ENCODE assay signal across 11 cellular contexts in genomic region chr2:96245609-96246390, GRCh38. TPM values are rescaled to one million over a fixed set of nuclear protein-coding genes. Genes with fewer than 3 reads are reported as not detected.
DNase-seq lines count a peak whose midpoint lies in the region; ATAC-seq and TF ChIP-seq lines count a peak whose summit lies in the region.
"Had no signal": no experiment of that assay in that cellular context is flagged by ENCODE, and none has a peak within 500 bp of the region (broad histone marks: within the 10 kb centered on the region; RNA-seq: fewer than 3 reads in every experiment).

No MANE protein-coding gene starts in this region.

- no peak overlapping the region for H2BK5ac ChIP-seq in mesendoderm (ENCODE audit: low read length)

- H3K23ac ChIP-seq in mesendoderm (ENCODE audit: low read length) = no peak overlapping the region

- no peak overlapping the region for H2BK15ac ChIP-seq in mesendoderm (replicated peaks; ENCODE audit: low read depth)

- H3K9me3 Mint-ChIP-seq in CD4-positive, CD25-positive, alpha-beta regulatory T cell = peaks cover 0 to 1% (median 0%) of the 10 kb centered on the region in 7 donors
- H3K9me3 Mint-ChIP-seq in activated naive CD4-positive, alpha-beta T cell treated with anti-CD3 and anti-CD28 coated beads, Interleukin-2, amount 50 U/mL, for 72 hours = peaks cover 0 to 7% of the 10 kb centered on the region in 2 donors

- H3K18ac ChIP-seq in mesendoderm (ENCODE audit: low read length) = no peak overlapping the region

- peak overlapping the region in 2 of 4 donors; percentile 1 to 26 for H3K4me3 Mint-ChIP-seq in CD4-positive, CD25-positive, alpha-beta regulatory T cell

- H3K27ac ChIP-seq in CD4-positive, CD25-positive, alpha-beta regulatory T cell (ENCODE audit: insufficient read depth, low read length, poor library complexity, severe bottlenecking) = no peak overlapping the region
- peak overlapping the region; percentile 37 for H3K27ac ChIP-seq in lower lobe of right lung
- H3K27ac ChIP-seq in dorsolateral prefrontal cortex = peak overlapping the region in 3 of 59 donors; percentile 5 to 27 (median 5)
- H3K27ac ChIP-seq in mesendoderm (ENCODE audit: low read depth, low read length) = no peak overlapping the region

- H3K4me2 ChIP-seq in mesendoderm (ENCODE audit: low read length) = no peak overlapping the region

- TF ChIP-seq CTCF in lower lobe of right lung (IDR thresholded peaks at IDR 0.05) (no peak), dorsolateral prefrontal cortex (IDR thresholded peaks at IDR 0.05 in 54 of 56, conservative IDR thresholded peaks at IDR 0.05 in 2 of 56; ENCODE audit: low read depth in 1 of 56, partially characterized antibody in 56 of 56) (no peak)

- peaks cover 24 to 57% (median 40%) of the 10 kb centered on the region in 4 donors for H3K4me1 Mint-ChIP-seq in CD4-positive, CD25-positive, alpha-beta regulatory T cell

- H3K4me1 ChIP-seq in CD4-positive, CD25-positive, alpha-beta regulatory T cell (ENCODE audit: control insufficient read depth, insufficient read depth, low read length, poor library complexity, severe bottlenecking) = peaks cover 29% of the 10 kb centered on the region
- H3K4me1 ChIP-seq in lower lobe of right lung (peaks cover 33% of the 10 kb centered on the region), mesendoderm (ENCODE audit: control insufficient read depth, low read depth, low read length) (no peaks in the 10 kb centered on the region)

- no peaks in the 10 kb centered on the region for H3K27me3 ChIP-seq in CD4-positive, CD25-positive, alpha-beta regulatory T cell (ENCODE audit: control insufficient read depth, insufficient read depth, low read length)
- H3K27me3 ChIP-seq in MG63 (no peaks in the 10 kb centered on the region), lower lobe of right lung (ENCODE audit: low read depth) (no peaks in the 10 kb centered on the region), dorsolateral prefrontal cortex (no peaks in the 10 kb centered on the region), mesendoderm (ENCODE audit: insufficient read depth, low read length, poor library complexity) (no peaks in the 10 kb centered on the region)

- no peak overlapping the region for H3K4ac ChIP-seq in mesendoderm (ENCODE audit: low read depth, low read length)

- H3K79me2 ChIP-seq in mesendoderm (ENCODE audit: control insufficient read depth, insufficient read depth, low read length) = no peaks in the 10 kb centered on the region

- H3K9me3 ChIP-seq in CD4-positive, CD25-positive, alpha-beta regulatory T cell (ENCODE audit: control insufficient read depth in 2 of 2, low read length in 2 of 2) = no peaks in the 10 kb centered on the region
- H3K9me3 ChIP-seq in MG63 = peaks cover 2% of the 10 kb centered on the region; the same call in 1 of the 2 replicates
- H3K9me3 ChIP-seq in lower lobe of right lung = no peaks in the 10 kb centered on the region

- H3K36me3 ChIP-seq in CD4-positive, CD25-positive, alpha-beta regulatory T cell (ENCODE audit: control insufficient read depth, insufficient read depth, low read length) = no peaks in the 10 kb centered on the region
- H3K36me3 ChIP-seq in MG63 = peaks cover 3% of the 10 kb centered on the region; the same call in 1 of the 2 replicates
- H3K36me3 ChIP-seq in lower lobe of right lung = peaks cover 5% of the 10 kb centered on the region
- H3K36me3 ChIP-seq in mesendoderm (ENCODE audit: control insufficient read depth, insufficient read depth, low read length) = no peaks in the 10 kb centered on the region

- no peak for ATAC-seq in CD4-positive, CD25-positive, alpha-beta regulatory T cell (ENCODE audit: low read depth in 2 of 2)
- ATAC-seq in activated naive CD4-positive, alpha-beta T cell treated with anti-CD3 and anti-CD28 coated beads, Interleukin-2, amount 50 U/mL, for 72 hours = no peak
- peak; percentile 52 to 54 for ATAC-seq in lower lobe of right lung
- no peak for ATAC-seq in GM19463 (IDR thresholded peaks at IDR 0.05; ENCODE audit: unreplicated experiment)
- ATAC-seq in GM21367 (IDR thresholded peaks at IDR 0.05; ENCODE audit: unreplicated experiment) = no peak

- H4K8ac ChIP-seq in mesendoderm (ENCODE audit: low read depth, low read length) = no peak overlapping the region

- intact Hi-C loops in lower lobe of right lung (cut with DNase I) = no loop called here
- intact Hi-C loops in dorsolateral prefrontal cortex (cut with DNase I) = no loop called here

- H4K5ac ChIP-seq in mesendoderm (ENCODE audit: low read length) = no peak overlapping the region

- DNase-seq in CD4-positive, CD25-positive, alpha-beta regulatory T cell = peak in 1 of 3 donors; percentile 44
- DNase-seq in MG63 (peak; percentile 49), lower lobe of right lung (peak; percentile 59), dorsolateral prefrontal cortex (no peak), mesendoderm (no peak)
- DNase-seq in activated naive CD4-positive, alpha-beta T cell treated with anti-CD3 and anti-CD28 coated beads, Interleukin-2, amount 50 U/mL, for 72 hours (ENCODE audit: low spot score in 2 of 2) = no peak
- DNase-seq: activated CD4-positive, alpha-beta T cell treated with anti-CD3 and anti-CD28 coated beads, Interleukin-2, amount 50 U/mL, for 48 hours; left cardiac atrium; NCI-H446 treated with DMSO at 0.1 percent for 48 hours had no signal

- H3K79me1 ChIP-seq in mesendoderm (ENCODE audit: low read length) = no peaks in the 10 kb centered on the region

- H3K27ac Mint-ChIP-seq in CD4-positive, CD25-positive, alpha-beta regulatory T cell = peak overlapping the region; percentile 71 to 92 (median 86)
- H3K27ac Mint-ChIP-seq in activated naive CD4-positive, alpha-beta T cell treated with anti-CD3 and anti-CD28 coated beads, Interleukin-2, amount 50 U/mL, for 72 hours = peak overlapping the region; percentile 69 to 95

- WGBS in mesendoderm (ENCODE audit: extremely low coverage, insufficient coverage, low lambda C conversion rate) = no CpG with 5 or more reads among the region's 8 CpGs

- H3K9ac ChIP-seq in mesendoderm (ENCODE audit: low read length) = no peak overlapping the region

- no peaks in the 10 kb centered on the region for H3K27me3 Mint-ChIP-seq in CD4-positive, CD25-positive, alpha-beta regulatory T cell

- H3K56ac ChIP-seq in mesendoderm (ENCODE audit: low read length) = no peak overlapping the region

- no peak overlapping the region for H2AK5ac ChIP-seq in mesendoderm (ENCODE audit: low read length)

- H3K36me3 Mint-ChIP-seq in CD4-positive, CD25-positive, alpha-beta regulatory T cell = peaks cover 6% of the 10 kb centered on the region
- H3K36me3 Mint-ChIP-seq in activated naive CD4-positive, alpha-beta T cell treated with anti-CD3 and anti-CD28 coated beads, Interleukin-2, amount 50 U/mL, for 72 hours = peaks cover 0 to 24% of the 10 kb centered on the region in 2 donors

- no peak overlapping the region for H3K4me3 ChIP-seq in CD4-positive, CD25-positive, alpha-beta regulatory T cell (ENCODE audit: low read depth, low read length)
- H3K4me3 ChIP-seq in MG63 = no peak overlapping the region
- H3K4me3 ChIP-seq in lower lobe of right lung = no peak overlapping the region
- H3K4me3 ChIP-seq in dorsolateral prefrontal cortex = no peak overlapping the region
- no peak overlapping the region for H3K4me3 ChIP-seq in mesendoderm (ENCODE audit: low read length)

- no peak overlapping the region for H2BK120ac ChIP-seq in mesendoderm (ENCODE audit: low read depth, low read length)

RNA-seq across cellular contexts. Expression of gene TMEM127, which starts 20.0 kb away (rescaled TPM):
- total RNA-seq in CD4-positive, CD25-positive, alpha-beta regulatory T cell = 54.3 TPM
- polyA plus RNA-seq in CD4-positive, CD25-positive, alpha-beta regulatory T cell = 10 to 100 TPM; 27.6 to 40.4 (median 37.4) TPM
- total RNA-seq in MG63 (2014; rRNA removed; shearing (Covaris generic); ENCODE audit: low replicate concordance) = 3.7 and 7.3 TPM in 2 replicates
- total RNA-seq in activated naive CD4-positive, alpha-beta T cell treated with anti-CD3 and anti-CD28 coated beads, Interleukin-2, amount 50 U/mL, for 72 hours = 10 to 100 TPM; 16.5 to 17.6 TPM
- 77.4 TPM for total RNA-seq in lower lobe of right lung
- 10 to 100 TPM; 33.5 to 77.9 (median 59.2) TPM for total RNA-seq in dorsolateral prefrontal cortex
- polyA plus RNA-seq in mesendoderm (2013, experiment 1 of 2) = 21.1 TPM
- 22.5 TPM for polyA plus RNA-seq in mesendoderm (2013, experiment 2 of 2)

RNA-seq across cellular contexts. Expression of gene CIAO1, which starts 20.2 kb away (rescaled TPM):
- total RNA-seq in CD4-positive, CD25-positive, alpha-beta regulatory T cell = 60.3 TPM
- 100 to 1,000 TPM in 1 of 4 donors, 10 to 100 TPM in 3; 83.0 to 102 (median 94.7) TPM for polyA plus RNA-seq in CD4-positive, CD25-positive, alpha-beta regulatory T cell
- total RNA-seq in MG63 (2014; rRNA removed; shearing (Covaris generic); ENCODE audit: low replicate concordance) = 76.2 and 103 TPM in 2 replicates
- total RNA-seq in activated naive CD4-positive, alpha-beta T cell treated with anti-CD3 and anti-CD28 coated beads, Interleukin-2, amount 50 U/mL, for 72 hours = 10 to 100 TPM; 71.5 to 82.9 TPM
- total RNA-seq in lower lobe of right lung (62.3 TPM), dorsolateral prefrontal cortex (100 to 1,000 TPM in 47 of 120 experiments, 10 to 100 TPM in 73; 71.3 to 116 (median 96.1) TPM)
- 40.2 TPM for polyA plus RNA-seq in mesendoderm (2013, experiment 1 of 2)
- polyA plus RNA-seq in mesendoderm (2013, experiment 2 of 2) = 40.3 TPM

RNA-seq across cellular contexts. Expression of gene STARD7, which starts 37.2 kb away (rescaled TPM):
- 97.2 TPM for total RNA-seq in CD4-positive, CD25-positive, alpha-beta regulatory T cell
- 100 to 1,000 TPM; 177 to 208 (median 197) TPM for polyA plus RNA-seq in CD4-positive, CD25-positive, alpha-beta regulatory T cell
- total RNA-seq in MG63 (2014; rRNA removed; shearing (Covaris generic); ENCODE audit: low replicate concordance) = 100 and 113 TPM in 2 replicates
- 100 to 1,000 TPM in 1 of 2 donors, 10 to 100 TPM in 1; 82.9 to 159 TPM for total RNA-seq in activated naive CD4-positive, alpha-beta T cell treated with anti-CD3 and anti-CD28 coated beads, Interleukin-2, amount 50 U/mL, for 72 hours
- total RNA-seq in lower lobe of right lung (147 TPM), dorsolateral prefrontal cortex (100 to 1,000 TPM; 105 to 205 (median 135) TPM)
- 93.9 TPM for polyA plus RNA-seq in mesendoderm (2013, experiment 1 of 2)
- 92.1 TPM for polyA plus RNA-seq in mesendoderm (2013, experiment 2 of 2)

RNA-seq across cellular contexts. Expression of gene SNRNP200, which starts 59.5 kb away (rescaled TPM):
- 295 TPM for total RNA-seq in CD4-positive, CD25-positive, alpha-beta regulatory T cell
- 10 to 100 TPM; 67.4 to 89.4 (median 83.4) TPM for polyA plus RNA-seq in CD4-positive, CD25-positive, alpha-beta regulatory T cell
- 56.6 and 56.9 TPM in 2 replicates for total RNA-seq in MG63 (2014; rRNA removed; shearing (Covaris generic); ENCODE audit: low replicate concordance)
- total RNA-seq in activated naive CD4-positive, alpha-beta T cell treated with anti-CD3 and anti-CD28 coated beads, Interleukin-2, amount 50 U/mL, for 72 hours = 100 to 1,000 TPM; 187 to 193 TPM
- 95.3 TPM for total RNA-seq in lower lobe of right lung
- total RNA-seq in dorsolateral prefrontal cortex = 100 to 1,000 TPM in 18 of 120 experiments, 10 to 100 TPM in 102; 76.1 to 117 (median 91.0) TPM
- 91.0 TPM for polyA plus RNA-seq in mesendoderm (2013, experiment 1 of 2)
- polyA plus RNA-seq in mesendoderm (2013, experiment 2 of 2) = 90.0 TPM

Comparison
In these comparisons a context has a peak if more than half of its experiments do, and no peak if none do; other contexts are left out.
1. ATAC-seq: peak in lower lobe of right lung (2 of 2); none in CD4-positive, CD25-positive, alpha-beta regulatory T cell (0 of 2), activated naive CD4-positive, alpha-beta T cell treated with anti-CD3 and anti-CD28 coated beads, Interleukin-2, amount 50 U/mL, for 72 hours (0 of 2), GM19463 (single experiment) and GM21367 (single experiment).
2. DNase-seq: peak in MG63 (single experiment) and lower lobe of right lung (single experiment); none in activated naive CD4-positive, alpha-beta T cell treated with anti-CD3 and anti-CD28 coated beads, Interleukin-2, amount 50 U/mL, for 72 hours (0 of 2), dorsolateral prefrontal cortex (0 of 10) and mesendoderm (single experiment).